In genomic region chr11:78164471-78164870, GRCh38 we compare ENCODE assay signal across 22 cellular contexts. TPM values are rescaled to one million over a fixed set of nuclear protein-coding genes. Genes with fewer than 3 reads are reported as not detected.
DNase-seq lines count a peak whose midpoint lies in the region; ATAC-seq and TF ChIP-seq lines count a peak whose summit lies in the region.
"Had no signal": no experiment of that assay in that cellular context is flagged by ENCODE, and none has a peak within 500 bp of the region (broad histone marks: within the 10 kb centered on the region; RNA-seq: fewer than 3 reads in every experiment).

No MANE protein-coding gene starts in this region.

- TF ChIP-seq CTCF in adrenal gland (IDR thresholded peaks at IDR 0.05), result no peak
- TF ChIP-seq CTCF in ascending aorta (IDR thresholded peaks at IDR 0.05), result no peak
- TF ChIP-seq CTCF in right lobe of liver (IDR thresholded peaks at IDR 0.05), result no peak
- no peak for TF ChIP-seq CTCF in thoracic aorta (IDR thresholded peaks at IDR 0.05)

- no peaks in the 10 kb centered on the region for H3K36me3 Mint-ChIP-seq in activated T-cell treated with anti-CD3 and anti-CD28 coated beads, Interleukin-2, amount 50 U/mL, for 72 hours (ENCODE audit: insufficient read depth in 2 of 2)
- H3K36me3 Mint-ChIP-seq: CD4-positive, CD25-positive, alpha-beta regulatory T cell; CD8-positive, alpha-beta memory T cell had no signal

- WGBS in adrenal gland, 4 donors, result 81 to 100% (median 99%) methylated on average over 2 of the region's 2 CpGs
- WGBS in right lobe of liver (ENCODE audit: insufficient coverage, low coverage, low lambda C conversion rate, missing lambda C conversion rate), result 95% methylated on average over 2 of the region's 2 CpGs

- H3K36me3 ChIP-seq in adrenal gland (replicated peaks in 1 of 2), result no peaks in the 10 kb centered on the region
- H3K36me3 ChIP-seq in ascending aorta, result no peaks in the 10 kb centered on the region
- no peaks in the 10 kb centered on the region for H3K36me3 ChIP-seq in right lobe of liver
- no peaks in the 10 kb centered on the region for H3K36me3 ChIP-seq in thoracic aorta
- H3K36me3 ChIP-seq: BE2C had no signal

- no peak overlapping the region for H3K4me3 Mint-ChIP-seq in activated T-cell treated with anti-CD3 and anti-CD28 coated beads, Interleukin-2, amount 50 U/mL, for 72 hours
- H3K4me3 Mint-ChIP-seq: CD4-positive, CD25-positive, alpha-beta regulatory T cell; CD8-positive, alpha-beta memory T cell; HFFc6 had no signal

- no peaks in the 10 kb centered on the region for H3K27me3 Mint-ChIP-seq in activated T-cell treated with anti-CD3 and anti-CD28 coated beads, Interleukin-2, amount 50 U/mL, for 72 hours (ENCODE audit: low read depth)
- H3K27me3 Mint-ChIP-seq: CD4-positive, CD25-positive, alpha-beta regulatory T cell; CD8-positive, alpha-beta memory T cell had no signal

- no peak for TF ChIP-seq POLR2A in adrenal gland (IDR thresholded peaks at IDR 0.05)
- TF ChIP-seq POLR2A in right lobe of liver (IDR thresholded peaks at IDR 0.05), result no peak

- H3K27me3 ChIP-seq in adrenal gland (no peaks in the 10 kb centered on the region), ascending aorta (no peaks in the 10 kb centered on the region), right lobe of liver (no peaks in the 10 kb centered on the region), thoracic aorta (replicated peaks; ENCODE audit: insufficient read depth) (no peaks in the 10 kb centered on the region)
- H3K27me3 ChIP-seq: BE2C had no signal

- ATAC-seq in right lobe of liver (no peak), thoracic aorta (ENCODE audit: insufficient number of reproducible peaks, low FRiP score, low read depth) (no peak)
- ATAC-seq in activated T-cell treated with anti-CD3 and anti-CD28 coated beads, Interleukin-2, amount 50 U/mL, for 72 hours (replicated peaks in 1 of 2), result no peak
- ATAC-seq: GM12878, HCT116 had no signal

- DNase-seq in adrenal gland (no peak), ascending aorta (ENCODE audit: low spot score in 2 of 2) (no peak), right lobe of liver (no peak), thoracic aorta (ENCODE audit: low spot score) (no peak), LoVo (ENCODE audit: low spot score) (no peak), islet precursor cell (no peak)
- no peak for DNase-seq in activated T-cell treated with anti-CD3 and anti-CD28 coated beads, Interleukin-2, amount 50 U/mL, for 72 hours
- DNase-seq: ACHN; BE2C; C1 segment of cervical spinal cord; CD4-positive, CD25-positive, alpha-beta regulatory T cell; CD8-positive, alpha-beta memory T cell; COR-L47; DMS 273 treated with DMSO at 0.1 percent for 48 hours; DMS53; DND-41; EL; GOT3; H7; HFFc6 had no signal

- H3K4me1 Mint-ChIP-seq in activated T-cell treated with anti-CD3 and anti-CD28 coated beads, Interleukin-2, amount 50 U/mL, for 72 hours (ENCODE audit: low read depth), result no peaks in the 10 kb centered on the region
- H3K4me1 Mint-ChIP-seq: CD4-positive, CD25-positive, alpha-beta regulatory T cell; CD8-positive, alpha-beta memory T cell had no signal

- H3K27ac Mint-ChIP-seq in activated T-cell treated with anti-CD3 and anti-CD28 coated beads, Interleukin-2, amount 50 U/mL, for 72 hours, result no peak overlapping the region
- H3K27ac Mint-ChIP-seq: CD4-positive, CD25-positive, alpha-beta regulatory T cell; HFFc6 had no signal

- no peaks in the 10 kb centered on the region for H3K9me3 Mint-ChIP-seq in activated T-cell treated with anti-CD3 and anti-CD28 coated beads, Interleukin-2, amount 50 U/mL, for 72 hours
- H3K9me3 Mint-ChIP-seq: CD4-positive, CD25-positive, alpha-beta regulatory T cell; CD8-positive, alpha-beta memory T cell; HFFc6 had no signal

- H3K9me3 ChIP-seq in adrenal gland (replicated peaks in 1 of 3) (no peaks in the 10 kb centered on the region), ascending aorta (no peaks in the 10 kb centered on the region), right lobe of liver (no peaks in the 10 kb centered on the region), thoracic aorta (no peaks in the 10 kb centered on the region)
- H3K9me3 ChIP-seq: BE2C had no signal

- H3K27ac ChIP-seq in adrenal gland (peak overlapping the region in 4 of 5 donors; percentile 55 to 88 (median 66)), ascending aorta (peak overlapping the region; percentile 60 to 96), right lobe of liver (peak overlapping the region; percentile 6 to 93 (median 57)), thoracic aorta (peak overlapping the region; percentile 61 to 70)

- intact Hi-C loops in adrenal gland (cut with DNase I) (no loop called here), ascending aorta (cut with DNase I) (loop anchor here (10.0 kb wide), 2 partner anchors 340 to 400 kb away; partner anchors contain the start of genes AAMDC and RSF1), right lobe of liver (cut with DNase I) (no loop called here)

- H3K4me3 ChIP-seq in adrenal gland (no peak overlapping the region), ascending aorta (no peak overlapping the region), right lobe of liver (no peak overlapping the region), thoracic aorta (no peak overlapping the region)
- H3K4me3 ChIP-seq: GM12878 had no signal

- H3K4me1 ChIP-seq in adrenal gland (replicated peaks in 1 of 2) (peaks cover 24 to 36% of the 10 kb centered on the region in 2 donors), ascending aorta (peaks cover 6 to 41% of the 10 kb centered on the region in 2 donors), right lobe of liver (peaks cover 0 to 74% (median 26%) of the 10 kb centered on the region in 4 donors), thoracic aorta (ENCODE audit: control insufficient read depth in 1 of 2, low read depth in 2 of 2) (peaks cover 10 to 69% of the 10 kb centered on the region in 2 donors)

RNA-seq across cellular contexts. Expression of gene KCTD21, which starts 24.0 kb away (rescaled TPM):
- 10 to 100 TPM; 17.0 to 32.9 (median 26.4) TPM for total RNA-seq in adrenal gland
- polyA plus RNA-seq in adrenal gland, result 10 to 100 TPM in 2 of 3 donors, 1 to 10 TPM in 1; 9.3 to 54.0 (median 11.7) TPM
- 30.7 TPM for total RNA-seq in ascending aorta
- total RNA-seq in right lobe of liver, result 10 to 100 TPM in 5 of 6 experiments, 1 to 10 TPM in 1; 9.6 to 15.6 (median 11.9) TPM
- 10 to 100 TPM in 1 of 2 donors, 1 to 10 TPM in 1; 9.1 to 13.7 TPM for total RNA-seq in thoracic aorta
- 10 to 100 TPM; 22.4 to 31.8 TPM for total RNA-seq in activated T-cell treated with anti-CD3 and anti-CD28 coated beads, Interleukin-2, amount 50 U/mL, for 72 hours

RNA-seq across cellular contexts. Expression of gene USP35, which starts 24.2 kb away (rescaled TPM):
- total RNA-seq in adrenal gland (10 to 100 TPM; 23.4 to 47.9 (median 34.2) TPM), ascending aorta (34.0 TPM), right lobe of liver (10 to 100 TPM in 1 of 6 experiments, 1 to 10 TPM in 5; 5.3 to 10.1 (median 7.9) TPM), thoracic aorta (10 to 100 TPM; 38.8 to 44.1 TPM)
- 10 to 100 TPM; 16.5 to 75.9 (median 30.1) TPM for polyA plus RNA-seq in adrenal gland
- 10 to 100 TPM; 17.3 to 18.9 TPM for total RNA-seq in activated T-cell treated with anti-CD3 and anti-CD28 coated beads, Interleukin-2, amount 50 U/mL, for 72 hours

RNA-seq across cellular contexts. Expression of gene ALG8, which starts 25.0 kb away (rescaled TPM):
- total RNA-seq in adrenal gland, result 10 to 100 TPM; 28.9 to 64.0 (median 48.4) TPM
- polyA plus RNA-seq in adrenal gland, result 100 to 1,000 TPM in 2 of 3 donors, 10 to 100 TPM in 1; 92.1 to 129 (median 119) TPM
- 27.0 TPM for total RNA-seq in ascending aorta
- 10 to 100 TPM; 22.0 to 38.0 (median 30.3) TPM for total RNA-seq in right lobe of liver
- 10 to 100 TPM; 19.5 to 26.3 TPM for total RNA-seq in thoracic aorta
- 10 to 100 TPM; 45.6 to 47.9 TPM for total RNA-seq in activated T-cell treated with anti-CD3 and anti-CD28 coated beads, Interleukin-2, amount 50 U/mL, for 72 hours
